22 cellular contexts compared by ENCODE assay signal in genomic region chr12:58668233-58668632, GRCh38.
DNase-seq lines count a peak whose midpoint lies in the region; ATAC-seq, FAIRE-seq and TF ChIP-seq lines count a peak whose summit lies in the region.
"Had no signal": no experiment of that assay in that cellular context is flagged by ENCODE, and none has a peak within 500 bp of the region (broad histone marks: within the 10 kb centered on the region; RNA-seq: fewer than 3 reads in every experiment).

No MANE protein-coding gene starts in this region.

- no peaks in the 10 kb centered on the region for H3K79me2 ChIP-seq in astrocyte (ENCODE audit: insufficient read depth, low read length)
- no peaks in the 10 kb centered on the region for H3K79me2 ChIP-seq in keratinocyte (ENCODE audit: control insufficient read depth, insufficient read depth, low read length)

- H3K4me1 ChIP-seq in astrocyte (ENCODE audit: insufficient read depth, low read length), result peaks cover 23% of the 10 kb centered on the region
- H3K4me1 ChIP-seq in keratinocyte (ENCODE audit: control insufficient read depth, extremely low read depth, insufficient read depth, low read length), result peaks cover 17% of the 10 kb centered on the region
- H3K4me1 ChIP-seq in skeletal muscle satellite cell (ENCODE audit: control insufficient read depth, insufficient read depth, low read length), result peaks cover 13% of the 10 kb centered on the region

- H3K9me1 ChIP-seq in keratinocyte (ENCODE audit: control insufficient read depth, extremely low read depth, insufficient read depth, low read length), result no peaks in the 10 kb centered on the region

- no peaks in the 10 kb centered on the region for H3K9me3 Mint-ChIP-seq in HFFc6
- H3K9me3 Mint-ChIP-seq in astrocyte (ENCODE audit: unreplicated experiment), result no peaks in the 10 kb centered on the region
- H3K9me3 Mint-ChIP-seq in natural killer cell, result peaks cover 6 to 9% of the 10 kb centered on the region in 2 donors

- H3K27me3 Mint-ChIP-seq in HFFc6 (ENCODE audit: insufficient read depth) (no peaks in the 10 kb centered on the region; the same call in 1 of the 2 replicates), astrocyte (ENCODE audit: low read depth, unreplicated experiment) (no peaks in the 10 kb centered on the region), natural killer cell (ENCODE audit: low read depth in 2 of 2) (no peaks in the 10 kb centered on the region)

- DNase-seq in HFFc6 (no peak), astrocyte (ENCODE audit: low read depth) (no peak), keratinocyte (ENCODE audit: low read depth, low spot score) (no peak), middle frontal gyrus (ENCODE audit: extremely low spot score, low spot score) (no peak), natural killer cell (no peak), left ventricle myocardium superior (no peak)
- DNase-seq: Calu3, DMS79 treated with DMSO at 0.1 percent for 48 hours, GF-D8, Karpas-422, NCI-H1092 treated with DMSO at 0.1 percent for 48 hours, NCI-H1436, NCI-H187, NCI-H2107, NCI-H446, NCI-H526, PC-9, RPMI8226, SHP77 had no signal

- TF ChIP-seq CTCF in HFFc6 (IDR thresholded peaks at IDR 0.05) (no peak), astrocyte (IDR thresholded peaks at IDR 0.05; ENCODE audit: insufficient read depth, low read depth, low read length) (no peak), keratinocyte (optimal IDR thresholded peaks at IDR 0.05 in 1 of 3, IDR thresholded peaks at IDR 0.05 in 1 of 3, conservative IDR thresholded peaks at IDR 0.05 in 1 of 3; ENCODE audit: extremely low read depth in 1 of 3, insufficient read depth in 2 of 3, low read length in 3 of 3) (no peak), natural killer cell (IDR thresholded peaks at IDR 0.05) (no peak)

- no peak for FAIRE-seq in astrocyte (lab: Jason Lieb, UNC)
- FAIRE-seq in keratinocyte (lab: Jason Lieb, UNC), result no peak
- FAIRE-seq: GM12891 had no signal

- H3K36me3 ChIP-seq in astrocyte (ENCODE audit: insufficient read depth, low read length), result no peaks in the 10 kb centered on the region
- H3K36me3 ChIP-seq in keratinocyte (ENCODE audit: control insufficient read depth in 2 of 2, extremely low read depth in 1 of 2, insufficient read depth in 2 of 2, low read length in 2 of 2), result no peaks in the 10 kb centered on the region
- H3K36me3 ChIP-seq in skeletal muscle satellite cell (ENCODE audit: insufficient read depth, low read length), result no peaks in the 10 kb centered on the region

- dilution Hi-C loops in keratinocyte (cut with MboI; ENCODE audit: extremely low pct_ligation_motif_present, low sequenced_read_pairs), result no loop called here

- intact Hi-C loops in natural killer cell (cut with micrococcal nuclease) (no loop called here), left ventricle myocardium superior (cut with micrococcal nuclease) (no loop called here)

- H3K4me1 Mint-ChIP-seq in HFFc6 (ENCODE audit: low read depth), result peaks cover 22% of the 10 kb centered on the region
- peaks cover 21% of the 10 kb centered on the region for H3K4me1 Mint-ChIP-seq in astrocyte (ENCODE audit: low read depth, unreplicated experiment)
- no peaks in the 10 kb centered on the region for H3K4me1 Mint-ChIP-seq in natural killer cell

- peak overlapping the region; percentile 90 for H3K27ac ChIP-seq in astrocyte (ENCODE audit: low read depth, low read length)
- H3K27ac ChIP-seq in keratinocyte (ENCODE audit: control insufficient read depth, insufficient read depth, low read length), result peak overlapping the region; percentile 37
- H3K27ac ChIP-seq: PC-9 had no signal

- H2AFZ ChIP-seq in astrocyte (ENCODE audit: low read depth, low read length) (peak overlapping the region; percentile 75), keratinocyte (ENCODE audit: control insufficient read depth, low read length) (peak overlapping the region; percentile 74)
- H2AFZ ChIP-seq: PC-9 had no signal

- H3K9ac ChIP-seq in astrocyte (ENCODE audit: low read length) (peak overlapping the region; percentile 63), keratinocyte (ENCODE audit: control insufficient read depth, extremely low read depth, insufficient read depth, low read length) (no peak overlapping the region), skeletal muscle satellite cell (ENCODE audit: low read depth, low read length) (peak overlapping the region; percentile 46)

- H3K36me3 Mint-ChIP-seq in HFFc6 (ENCODE audit: low read depth) (no peaks in the 10 kb centered on the region), astrocyte (ENCODE audit: low read depth, unreplicated experiment) (no peaks in the 10 kb centered on the region), natural killer cell (no peaks in the 10 kb centered on the region)

- no peaks in the 10 kb centered on the region for H4K20me1 ChIP-seq in astrocyte (ENCODE audit: insufficient read depth, low read length)
- H4K20me1 ChIP-seq in keratinocyte (ENCODE audit: control insufficient read depth, extremely low read depth, insufficient read depth, low read length), result no peaks in the 10 kb centered on the region

- peak overlapping the region; percentile 61 for H3K4me2 ChIP-seq in astrocyte (ENCODE audit: low read length)
- H3K4me2 ChIP-seq in keratinocyte (ENCODE audit: control insufficient read depth, extremely low read depth, insufficient read depth, low read depth, low read length), result peak overlapping the region; percentile 29
- H3K4me2 ChIP-seq in skeletal muscle satellite cell (ENCODE audit: low read length), result no peak overlapping the region
- H3K4me2 ChIP-seq: PC-9 had no signal

- no peaks in the 10 kb centered on the region for H3K9me3 ChIP-seq in astrocyte (ENCODE audit: insufficient read depth, low read depth, low read length)
- H3K9me3 ChIP-seq in keratinocyte (ENCODE audit: control insufficient read depth, low read depth, low read length), result no peaks in the 10 kb centered on the region
- H3K9me3 ChIP-seq in skeletal muscle satellite cell (replicated peaks; ENCODE audit: low read length), result no peaks in the 10 kb centered on the region

- H3K27me3 ChIP-seq in astrocyte (ENCODE audit: insufficient read depth, low read length) (no peaks in the 10 kb centered on the region), keratinocyte (ENCODE audit: control insufficient read depth, extremely low read depth, insufficient read depth, low read length) (no peaks in the 10 kb centered on the region), skeletal muscle satellite cell (ENCODE audit: control insufficient read depth, insufficient read depth, low read length) (no peaks in the 10 kb centered on the region)

- H3K4me3 Mint-ChIP-seq in HFFc6 (no peak overlapping the region), astrocyte (ENCODE audit: unreplicated experiment) (peak overlapping the region; percentile 50), natural killer cell (no peak overlapping the region)

- H3K27ac Mint-ChIP-seq in HFFc6 (peak overlapping the region; percentile 76; the same call in 1 of the 2 replicates), astrocyte (ENCODE audit: unreplicated experiment) (peak overlapping the region; percentile 78), natural killer cell (no peak overlapping the region)

- H3K4me3 ChIP-seq in astrocyte (ENCODE audit: insufficient read depth, low read depth, low read length) (no peak overlapping the region), keratinocyte (ENCODE audit: control insufficient read depth in 2 of 3, extremely low read depth in 1 of 3, insufficient read depth in 2 of 3, low read depth in 1 of 3, low read length in 3 of 3) (no peak overlapping the region), skeletal muscle satellite cell (ENCODE audit: low read length) (no peak overlapping the region)
- H3K4me3 ChIP-seq: PC-9 had no signal

- no peak for ATAC-seq in natural killer cell
- no peak for ATAC-seq in left ventricle myocardium superior
- ATAC-seq: HCT116 had no signal

Comparison
In these comparisons a context has a peak if more than half of its experiments do, and no peak if none do; other contexts are left out.
1. H3K27ac Mint-ChIP-seq: peak in HFFc6 (single experiment) and astrocyte (single experiment); none in natural killer cell (0 of 2).